In the genomic region with DNA sequence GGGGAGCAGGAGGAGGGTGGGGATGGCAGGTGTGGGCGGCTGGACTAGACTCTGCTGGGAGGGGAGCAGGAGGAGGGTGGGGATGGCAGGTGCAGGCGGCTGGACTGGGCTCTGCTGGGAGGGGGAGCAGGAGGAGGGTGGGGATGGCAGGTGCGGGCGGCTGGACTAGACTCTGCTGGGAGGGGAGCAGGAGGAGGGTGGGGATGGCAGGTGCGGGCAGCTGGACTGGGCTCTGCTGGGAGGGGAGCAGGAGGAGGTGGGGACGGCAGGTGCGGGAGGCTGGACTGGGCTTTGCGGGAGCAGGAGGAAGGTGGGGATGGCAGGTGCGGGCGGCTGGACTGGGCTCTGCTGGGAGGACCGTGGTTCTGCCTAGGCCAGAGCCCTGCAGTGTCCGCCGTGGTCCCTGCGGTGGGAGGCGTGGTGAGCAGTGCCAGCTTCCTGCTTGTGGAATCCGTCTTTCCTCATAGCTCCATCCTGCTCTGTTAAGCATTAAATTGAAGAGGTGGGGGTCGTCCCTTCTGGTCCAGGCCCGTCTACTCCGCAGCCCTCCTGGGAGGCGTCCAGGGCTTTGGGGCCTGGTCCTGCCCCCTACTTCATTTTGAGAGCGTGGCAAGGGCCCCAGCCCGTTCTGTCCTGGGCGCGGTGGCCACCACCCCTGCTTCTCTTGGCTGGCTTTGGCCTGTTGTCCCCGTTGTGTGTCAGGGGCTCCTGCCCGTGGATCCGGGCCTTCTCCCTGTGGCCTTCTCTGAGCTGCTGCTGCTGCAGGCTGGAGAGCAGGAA, we compare ENCODE assay signal across 1 cellular context.
A peak's percentile ranks its signal among the peaks of the same experiment; 100 is the strongest.
TF ChIP-seq lines count a peak whose summit lies in the region.

No MANE protein-coding gene starts in this region.

TF ChIP-seq in HepG2, 621 proteins besides CTCF, POLR2A, EP300 and RAD21:
- TF ChIP-seq, protein P1, sequence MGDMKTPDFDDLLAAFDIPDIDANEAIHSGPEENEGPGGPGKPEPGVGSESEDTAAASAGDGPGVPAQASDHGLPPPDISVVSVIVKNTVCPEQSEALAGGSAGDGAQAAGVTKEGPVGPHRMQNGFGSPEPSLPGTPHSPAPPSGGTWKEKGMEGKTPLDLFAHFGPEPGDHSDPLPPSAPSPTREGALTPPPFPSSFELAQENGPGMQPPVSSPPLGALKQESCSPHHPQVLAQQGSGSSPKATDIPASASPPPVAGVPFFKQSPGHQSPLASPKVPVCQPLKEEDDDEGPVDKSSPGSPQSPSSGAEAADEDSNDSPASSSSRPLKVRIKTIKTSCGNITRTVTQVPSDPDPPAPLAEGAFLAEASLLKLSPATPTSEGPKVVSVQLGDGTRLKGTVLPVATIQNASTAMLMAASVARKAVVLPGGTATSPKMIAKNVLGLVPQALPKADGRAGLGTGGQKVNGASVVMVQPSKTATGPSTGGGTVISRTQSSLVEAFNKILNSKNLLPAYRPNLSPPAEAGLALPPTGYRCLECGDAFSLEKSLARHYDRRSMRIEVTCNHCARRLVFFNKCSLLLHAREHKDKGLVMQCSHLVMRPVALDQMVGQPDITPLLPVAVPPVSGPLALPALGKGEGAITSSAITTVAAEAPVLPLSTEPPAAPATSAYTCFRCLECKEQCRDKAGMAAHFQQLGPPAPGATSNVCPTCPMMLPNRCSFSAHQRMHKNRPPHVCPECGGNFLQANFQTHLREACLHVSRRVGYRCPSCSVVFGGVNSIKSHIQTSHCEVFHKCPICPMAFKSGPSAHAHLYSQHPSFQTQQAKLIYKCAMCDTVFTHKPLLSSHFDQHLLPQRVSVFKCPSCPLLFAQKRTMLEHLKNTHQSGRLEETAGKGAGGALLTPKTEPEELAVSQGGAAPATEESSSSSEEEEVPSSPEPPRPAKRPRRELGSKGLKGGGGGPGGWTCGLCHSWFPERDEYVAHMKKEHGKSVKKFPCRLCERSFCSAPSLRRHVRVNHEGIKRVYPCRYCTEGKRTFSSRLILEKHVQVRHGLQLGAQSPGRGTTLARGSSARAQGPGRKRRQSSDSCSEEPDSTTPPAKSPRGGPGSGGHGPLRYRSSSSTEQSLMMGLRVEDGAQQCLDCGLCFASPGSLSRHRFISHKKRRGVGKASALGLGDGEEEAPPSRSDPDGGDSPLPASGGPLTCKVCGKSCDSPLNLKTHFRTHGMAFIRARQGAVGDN (CRISPR knock-in tag; IDR thresholded peaks at IDR 0.05) = peak; percentile 27; the same call in 1 of the 2 replicates
- TF ChIP-seq ZFYVE20 (CRISPR knock-in tag; IDR thresholded peaks at IDR 0.05; ENCODE audit: borderline replicate concordance, low read depth) = no peak
- TF ChIP-seq ZFX (CRISPR knock-in tag; IDR thresholded peaks at IDR 0.05; ENCODE audit: low read depth) = 0 out of 2 replicates have a peak, but pooled peaks have one; percentile 28
- TF ChIP-seq ZNF788 (CRISPR knock-in tag; IDR thresholded peaks at IDR 0.05; ENCODE audit: borderline replicate concordance) = no peak
- TF ChIP-seq ZFY (CRISPR knock-in tag; IDR thresholded peaks at IDR 0.05) = 0 out of 2 replicates have a peak, but pooled peaks have one; percentile 26
- 0 out of 2 replicates have a peak, but pooled peaks have one; percentile 4 for TF ChIP-seq KMT2A (CRISPR knock-in tag; IDR thresholded peaks at IDR 0.05)
- TF ChIP-seq, protein P2, sequence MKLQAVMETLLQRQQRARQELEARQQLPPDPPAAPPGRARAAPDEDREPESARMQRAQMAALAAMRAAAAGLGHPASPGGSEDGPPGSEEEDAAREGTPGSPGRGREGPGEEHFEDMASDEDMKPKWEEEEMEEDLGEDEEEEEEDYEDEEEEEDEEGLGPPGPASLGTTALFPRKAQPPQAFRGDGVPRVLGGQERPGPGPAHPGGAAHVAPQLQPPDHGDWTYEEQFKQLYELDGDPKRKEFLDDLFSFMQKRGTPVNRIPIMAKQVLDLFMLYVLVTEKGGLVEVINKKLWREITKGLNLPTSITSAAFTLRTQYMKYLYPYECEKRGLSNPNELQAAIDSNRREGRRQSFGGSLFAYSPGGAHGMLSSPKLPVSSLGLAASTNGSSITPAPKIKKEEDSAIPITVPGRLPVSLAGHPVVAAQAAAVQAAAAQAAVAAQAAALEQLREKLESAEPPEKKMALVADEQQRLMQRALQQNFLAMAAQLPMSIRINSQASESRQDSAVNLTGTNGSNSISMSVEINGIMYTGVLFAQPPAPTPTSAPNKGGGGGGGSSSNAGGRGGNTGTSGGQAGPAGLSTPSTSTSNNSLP (IDR thresholded peaks at IDR 0.05; ENCODE audit: low read depth, low read length) = no peak
